In the genomic region with DNA sequence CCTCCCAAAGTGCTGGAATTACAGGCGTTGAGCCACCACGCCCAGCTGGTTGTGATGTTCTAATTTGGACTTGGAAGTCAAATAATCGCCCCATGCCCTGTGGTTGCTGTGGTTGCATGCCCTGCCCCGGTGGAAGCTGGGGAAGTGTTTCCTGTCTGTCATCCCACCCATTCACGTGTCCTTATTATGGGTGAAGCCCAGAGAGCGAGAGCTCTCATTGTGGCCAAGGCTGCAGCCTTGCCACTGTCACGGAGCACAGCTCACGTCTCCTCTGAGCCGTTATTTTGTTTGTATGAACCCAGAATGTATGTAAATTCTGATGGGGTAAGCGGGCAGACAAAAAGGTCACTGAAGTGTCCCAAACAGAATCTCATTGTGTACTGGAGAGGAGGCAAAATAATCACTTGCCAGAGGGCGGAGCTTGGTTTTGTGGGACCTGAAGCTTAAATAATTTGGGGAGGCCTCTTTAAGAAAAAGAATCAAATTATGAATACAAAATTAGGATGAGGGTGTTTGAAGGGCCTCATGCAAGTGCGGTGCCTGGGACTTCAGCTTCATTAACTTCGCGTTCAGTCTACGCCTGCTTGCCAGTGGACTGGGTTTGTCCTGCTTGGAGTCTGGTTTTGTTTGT, we compare ENCODE assay signal across 9 cellular contexts. TPM values are rescaled to one million over a fixed set of nuclear protein-coding genes. Genes with fewer than 3 reads are reported as not detected.
A peak's percentile ranks its signal among the peaks of the same experiment; 100 is the strongest.
DNase-seq lines count a peak whose midpoint lies in the region; ATAC-seq lines count a peak whose summit lies in the region.
"Had no signal": no experiment of that assay in that cellular context is flagged by ENCODE, and none has a peak within 500 bp of the region (broad histone marks: within the 10 kb centered on the region; RNA-seq: fewer than 3 reads in every experiment).

No MANE protein-coding gene starts in this region.

- ATAC-seq in left colon (peak; percentile 47), HG03159 (IDR thresholded peaks at IDR 0.05; ENCODE audit: unreplicated experiment) (no peak)
- ATAC-seq: foreskin keratinocyte had no signal

- H3K4me3 ChIP-seq in BLaER1: no peak overlapping the region
- no peak overlapping the region for H3K4me3 ChIP-seq in Jurkat, Clone E6-1 (ENCODE audit: low read length)

- peaks cover 39% of the 10 kb centered on the region for H3K4me1 ChIP-seq in BLaER1
- H3K4me1 ChIP-seq: foreskin keratinocyte had no signal

- peak; percentile 71 for DNase-seq in Jurkat, Clone E6-1 (ENCODE audit: low read depth, low spot score)
- DNase-seq in activated T-cell treated with anti-CD3 and anti-CD28 coated beads, Interleukin-2, amount 50 U/mL, for 1 hour: peak; percentile 49
- DNase-seq in left colon (peak in 1 of 2 donors; percentile 19), RKO (ENCODE audit: low spot score) (no peak), islet precursor cell (no peak), GM19240 (ENCODE audit: insufficient read length, low spot score) (no peak)
- DNase-seq: foreskin keratinocyte had no signal

- no peaks in the 10 kb centered on the region for H3K27me3 ChIP-seq in BLaER1
- H3K27me3 ChIP-seq: foreskin keratinocyte had no signal

- H3K36me3 ChIP-seq in BLaER1: no peaks in the 10 kb centered on the region

- intact Hi-C loops in left colon (cut with DNase I, micrococcal nuclease): no loop called here

- H3K4me2 ChIP-seq in BLaER1: peak overlapping the region; percentile 77

- H3K27ac ChIP-seq in BLaER1: peak overlapping the region; percentile 39; the same call in 1 of the 2 replicates
- H3K27ac ChIP-seq: foreskin keratinocyte had no signal

- H3K9ac ChIP-seq in BLaER1: peak overlapping the region; percentile 26

- H3K9me3 ChIP-seq in BLaER1: peaks cover 8% of the 10 kb centered on the region

- no peaks in the 10 kb centered on the region for H4K20me1 ChIP-seq in BLaER1

RNA-seq across cellular contexts. Expression of a gene that starts 25.8 kb away (rescaled TPM):
- polyA plus RNA-seq in Jurkat, Clone E6-1 (2012; ENCODE audit: insufficient read depth, insufficient read length): not detected
- total RNA-seq in left colon: 1 to 10 TPM; 1.2 to 3.3 TPM
- total RNA-seq: foreskin keratinocyte had no signal

Comparison
In these comparisons a context has a peak if more than half of its experiments do, and no peak if none do; other contexts are left out.
1. DNase-seq: peak in Jurkat, Clone E6-1 (single experiment) and activated T-cell treated with anti-CD3 and anti-CD28 coated beads, Interleukin-2, amount 50 U/mL, for 1 hour (single experiment); none in RKO (single experiment), islet precursor cell (single experiment) and GM19240 (single experiment).